In genomic region chr11:94866231-94866827, GRCh38 we compare ENCODE assay signal across 20 cellular contexts.
A peak's percentile ranks its signal among the peaks of the same experiment; 100 is the strongest.
DNase-seq lines count a peak whose midpoint lies in the region; ATAC-seq and TF ChIP-seq lines count a peak whose summit lies in the region.
"Had no signal": no experiment of that assay in that cellular context is flagged by ENCODE, and none has a peak within 500 bp of the region (broad histone marks: within the 10 kb centered on the region; RNA-seq: fewer than 3 reads in every experiment).

No MANE protein-coding gene starts in this region.

- no peak overlapping the region for H3K27ac Mint-ChIP-seq in activated naive CD8-positive, alpha-beta T cell treated with anti-CD3 and anti-CD28 coated beads, Interleukin-2, amount 50 U/mL, for 24 hours

- H3K9ac ChIP-seq in HUES48 (ENCODE audit: low read depth, low read length) (no peak overlapping the region), neuronal stem cell (ENCODE audit: low read depth, low read length, poor library complexity) (no peak overlapping the region)

- peaks cover 61% of the 10 kb centered on the region for H3K36me3 ChIP-seq in HUES48 (ENCODE audit: control insufficient read depth, insufficient read depth, low read length)
- H3K36me3 ChIP-seq in neuronal stem cell (replicated peaks in 1 of 2; ENCODE audit: control insufficient read depth in 2 of 2, insufficient read depth in 2 of 2, low read length in 2 of 2) = peaks cover 44 to 100% of the 10 kb centered on the region in 2 donors

- H3K27ac ChIP-seq in HUES48 (ENCODE audit: low read depth, low read length) = peak overlapping the region; percentile 86
- no peak overlapping the region for H3K27ac ChIP-seq in neuronal stem cell (replicated peaks; ENCODE audit: low read length)

- H2AK5ac ChIP-seq in neuronal stem cell (ENCODE audit: low read depth, low read length) = no peak overlapping the region

- H3K27me3 Mint-ChIP-seq in activated naive CD8-positive, alpha-beta T cell treated with anti-CD3 and anti-CD28 coated beads, Interleukin-2, amount 50 U/mL, for 24 hours = no peaks in the 10 kb centered on the region

- no peak overlapping the region for H2BK120ac ChIP-seq in neuronal stem cell (ENCODE audit: low read depth, low read length)

- no peak for TF ChIP-seq CTCF in fibroblast of mammary gland (conservative IDR thresholded peaks at IDR 0.05; ENCODE audit: control insufficient read depth, insufficient read depth, low read depth, low read length)

- H3K9me3 Mint-ChIP-seq in activated naive CD8-positive, alpha-beta T cell treated with anti-CD3 and anti-CD28 coated beads, Interleukin-2, amount 50 U/mL, for 24 hours = no peaks in the 10 kb centered on the region

- no peak overlapping the region for H3K4me3 Mint-ChIP-seq in activated naive CD8-positive, alpha-beta T cell treated with anti-CD3 and anti-CD28 coated beads, Interleukin-2, amount 50 U/mL, for 24 hours

- peaks cover 11% of the 10 kb centered on the region; the same call in 1 of the 2 replicates for H3K4me1 ChIP-seq in HUES48 (ENCODE audit: control insufficient read depth, insufficient read depth, low read length)
- H3K4me1 ChIP-seq in neuronal stem cell (ENCODE audit: control insufficient read depth in 2 of 2, insufficient read depth in 1 of 2, low read depth in 1 of 2, low read length in 2 of 2) = peaks cover 0 to 12% of the 10 kb centered on the region in 2 donors
- H3K4me1 ChIP-seq: HAP-1 had no signal

- no peak overlapping the region for H4K91ac ChIP-seq in neuronal stem cell (ENCODE audit: low read depth, low read length, poor library complexity)

- H3K4me2 ChIP-seq in neuronal stem cell (ENCODE audit: insufficient read depth, low read length, poor library complexity, severe bottlenecking) = no peak overlapping the region

- no peaks in the 10 kb centered on the region for H3K4me1 Mint-ChIP-seq in activated naive CD8-positive, alpha-beta T cell treated with anti-CD3 and anti-CD28 coated beads, Interleukin-2, amount 50 U/mL, for 24 hours

- no peak overlapping the region for H3K4ac ChIP-seq in neuronal stem cell (ENCODE audit: low read length)

- H3K9me3 ChIP-seq in HUES48 (ENCODE audit: control insufficient read depth, insufficient read depth, low read length) (no peaks in the 10 kb centered on the region), neuronal stem cell (replicated peaks in 1 of 2; ENCODE audit: control insufficient read depth in 2 of 2, insufficient read depth in 1 of 2, low read depth in 1 of 2, low read length in 2 of 2) (peaks cover 0 to 3% of the 10 kb centered on the region in 2 donors)
- H3K9me3 ChIP-seq: HAP-1 had no signal

- H3K36me3 Mint-ChIP-seq in activated naive CD8-positive, alpha-beta T cell treated with anti-CD3 and anti-CD28 coated beads, Interleukin-2, amount 50 U/mL, for 24 hours (ENCODE audit: low read depth) = no peaks in the 10 kb centered on the region

- H3K79me1 ChIP-seq in neuronal stem cell (ENCODE audit: low read depth, low read length) = no peaks in the 10 kb centered on the region

- H3K23ac ChIP-seq in neuronal stem cell (ENCODE audit: low read depth, low read length, poor library complexity) = no peak overlapping the region

- no peak overlapping the region for H3K4me3 ChIP-seq in HUES48 (ENCODE audit: low read depth, low read length)
- no peak overlapping the region for H3K4me3 ChIP-seq in fibroblast of mammary gland (ENCODE audit: control insufficient read depth, low read depth, low read length)
- H3K4me3 ChIP-seq in neuronal stem cell (ENCODE audit: low read length in 2 of 2) = no peak overlapping the region
- H3K4me3 ChIP-seq: HAP-1 had no signal

- H2AFZ ChIP-seq in neuronal stem cell (ENCODE audit: low read length) = no peak overlapping the region

- no peak overlapping the region for H3K14ac ChIP-seq in neuronal stem cell (ENCODE audit: low read length)

- H2BK5ac ChIP-seq in neuronal stem cell (ENCODE audit: low read length) = no peak overlapping the region

- WGBS in neuronal stem cell (ENCODE audit: extremely low coverage in 2 of 2, insufficient read length in 2 of 2, insufficient replicate concordance in 1 of 2), 2 donors = no CpG with 5 or more reads among the region's 8 CpGs

- no peak for ATAC-seq in activated naive CD8-positive, alpha-beta T cell treated with anti-CD3 and anti-CD28 coated beads, Interleukin-2, amount 50 U/mL, for 24 hours
- no peak for ATAC-seq in HG03196 (IDR thresholded peaks at IDR 0.05; ENCODE audit: unreplicated experiment)

- DNase-seq in NCI-H69 (lab: John Stamatoyannopoulos, UW) (peak; percentile 89), fibroblast of mammary gland (ENCODE audit: low read depth) (peak; percentile 50), neuronal stem cell (ENCODE audit: low spot score) (peak; percentile 9), AG20443 (ENCODE audit: low spot score) (no peak)
- DNase-seq in activated naive CD4-positive, alpha-beta T cell treated with Interleukin-2 at 50 U/mL for 16 hours = no peak
- DNase-seq in activated naive CD8-positive, alpha-beta T cell treated with anti-CD3 and anti-CD28 coated beads, Interleukin-2, amount 50 U/mL, for 24 hours = no peak
- DNase-seq: C1 segment of cervical spinal cord, DMS79, IMR-90, Kasumi-1, MM.1S, NCI-H1092, NCI-H1436 treated with DMSO at 0.1 percent for 48 hours, NCI-H2029, NCI-H510A, NCI-H774, Right ventricle myocardium superior had no signal

- H3K18ac ChIP-seq in neuronal stem cell (ENCODE audit: low read length) = no peak overlapping the region

- H2BK15ac ChIP-seq in neuronal stem cell (ENCODE audit: low read length) = no peak overlapping the region

- no peak overlapping the region for H4K8ac ChIP-seq in neuronal stem cell (ENCODE audit: low read depth, low read length)

- H3K27me3 ChIP-seq in HUES48 (ENCODE audit: control insufficient read depth, insufficient read depth, low read length) = no peaks in the 10 kb centered on the region
- H3K27me3 ChIP-seq in neuronal stem cell (ENCODE audit: control insufficient read depth in 3 of 3, insufficient read depth in 3 of 3, low read depth in 1 of 3, low read length in 3 of 3) = no peaks in the 10 kb centered on the region

- no peak overlapping the region for H2BK12ac ChIP-seq in neuronal stem cell (ENCODE audit: low read length)

Comparison
In these comparisons a context has a peak if more than half of its experiments do, and no peak if none do; other contexts are left out.
1. DNase-seq: peak in NCI-H69 (single experiment), fibroblast of mammary gland (single experiment) and neuronal stem cell (single experiment); none in activated naive CD4-positive, alpha-beta T cell treated with Interleukin-2 at 50 U/mL for 16 hours (single experiment), activated naive CD8-positive, alpha-beta T cell treated with anti-CD3 and anti-CD28 coated beads, Interleukin-2, amount 50 U/mL, for 24 hours (single experiment) and AG20443 (single experiment).